In genomic region chr9:81877047-81877446, GRCh38 we compare ENCODE assay signal across 16 cellular contexts. TPM values are rescaled to one million over a fixed set of nuclear protein-coding genes. Genes with fewer than 3 reads are reported as not detected.
DNase-seq lines count a peak whose midpoint lies in the region; ATAC-seq and TF ChIP-seq lines count a peak whose summit lies in the region.
"Had no signal": no experiment of that assay in that cellular context is flagged by ENCODE, and none has a peak within 500 bp of the region (broad histone marks: within the 10 kb centered on the region; RNA-seq: fewer than 3 reads in every experiment).

No MANE protein-coding gene starts in this region.

- peaks cover 43% of the 10 kb centered on the region for H3K4me1 ChIP-seq in SJSA1 (replicated peaks)
- H3K4me1 ChIP-seq in mucosa of rectum (ENCODE audit: control insufficient read depth in 2 of 2, insufficient read depth in 2 of 2, low read length in 2 of 2), result peaks cover 19 to 38% of the 10 kb centered on the region in 2 donors
- no peaks in the 10 kb centered on the region for H3K4me1 ChIP-seq in CD8-positive, alpha-beta T cell (ENCODE audit: insufficient read depth, low read length)
- H3K4me1 ChIP-seq: BE2C, Caco-2, HAP-1 had no signal

- H3K36me3 ChIP-seq in SJSA1 (no peaks in the 10 kb centered on the region), mucosa of rectum (ENCODE audit: control insufficient read depth in 2 of 2, insufficient read depth in 2 of 2, low read length in 2 of 2) (no peaks in the 10 kb centered on the region)
- H3K36me3 ChIP-seq in CD8-positive, alpha-beta T cell (ENCODE audit: insufficient read depth, low read length), result no peaks in the 10 kb centered on the region
- H3K36me3 ChIP-seq: BE2C, HAP-1 had no signal

- no peak for DNase-seq in SJSA1 (ENCODE audit: low read depth in 1 of 2, low spot score in 2 of 2)
- no peak for DNase-seq in CD8-positive, alpha-beta T cell
- no peak for DNase-seq in Ammon's horn (ENCODE audit: low spot score)
- DNase-seq: BE2C; C1 segment of cervical spinal cord; Caco-2; CD4-positive, CD25-positive, alpha-beta regulatory T cell had no signal

- H3K27ac Mint-ChIP-seq in CD8-positive, alpha-beta T cell, result no peak overlapping the region
- H3K27ac Mint-ChIP-seq: CD4-positive, CD25-positive, alpha-beta regulatory T cell had no signal

- intact Hi-C loops in CD8-positive, alpha-beta T cell (cut with DNase I, micrococcal nuclease), result no loop called here

- no peaks in the 10 kb centered on the region for H3K9me3 Mint-ChIP-seq in CD8-positive, alpha-beta T cell

- H3K4me1 Mint-ChIP-seq in CD8-positive, alpha-beta T cell (ENCODE audit: low read depth), result no peaks in the 10 kb centered on the region
- H3K4me1 Mint-ChIP-seq: CD4-positive, CD25-positive, alpha-beta regulatory T cell had no signal

- CTCF ChIA-PET in CD8-positive, alpha-beta T cell (lab: Charles Lee), result no interaction called here

- H3K27ac ChIP-seq in SJSA1, result peak overlapping the region; percentile 58
- H3K27ac ChIP-seq in mucosa of rectum (ENCODE audit: low read depth in 2 of 2, low read length in 2 of 2), result peak overlapping the region; percentile 62 to 70
- H3K27ac ChIP-seq in CD8-positive, alpha-beta T cell (ENCODE audit: low read depth, low read length), result no peak overlapping the region
- H3K27ac ChIP-seq: HL-60 had no signal

- no peak overlapping the region for H3K9ac ChIP-seq in mucosa of rectum (ENCODE audit: low read depth in 1 of 2, low read length in 2 of 2)

- no peaks in the 10 kb centered on the region for H3K27me3 ChIP-seq in SJSA1 (replicated peaks)
- H3K27me3 ChIP-seq in mucosa of rectum (ENCODE audit: control insufficient read depth in 2 of 2, insufficient read depth in 2 of 2, low read length in 2 of 2), result no peaks in the 10 kb centered on the region
- H3K27me3 ChIP-seq in CD8-positive, alpha-beta T cell (ENCODE audit: insufficient read depth, low read length), result no peaks in the 10 kb centered on the region
- H3K27me3 ChIP-seq: BE2C had no signal

- peak; percentile 62 for ATAC-seq in esophagus mucosa
- ATAC-seq in CD8-positive, alpha-beta T cell, result no peak
- no peak for ATAC-seq in GM18505 (IDR thresholded peaks at IDR 0.05; ENCODE audit: unreplicated experiment)
- ATAC-seq: K562 had no signal

- H3K4me3 Mint-ChIP-seq in CD8-positive, alpha-beta T cell, result no peak overlapping the region
- H3K4me3 Mint-ChIP-seq: CD4-positive, CD25-positive, alpha-beta regulatory T cell had no signal

- H3K36me3 Mint-ChIP-seq in CD8-positive, alpha-beta T cell, result no peaks in the 10 kb centered on the region
- H3K36me3 Mint-ChIP-seq: CD4-positive, CD25-positive, alpha-beta regulatory T cell had no signal

- POLR2A ChIA-PET in CD8-positive, alpha-beta T cell (lab: Charles Lee), result no interaction called here

- no peak for TF ChIP-seq CTCF in CD8-positive, alpha-beta T cell (IDR thresholded peaks at IDR 0.05)

- no peaks in the 10 kb centered on the region for H3K9me3 ChIP-seq in SJSA1 (replicated peaks)
- H3K9me3 ChIP-seq in mucosa of rectum (ENCODE audit: control insufficient read depth in 2 of 2, low read length in 2 of 2), result no peaks in the 10 kb centered on the region
- no peaks in the 10 kb centered on the region for H3K9me3 ChIP-seq in CD8-positive, alpha-beta T cell (ENCODE audit: low read length)
- H3K9me3 ChIP-seq: BE2C, Caco-2, HAP-1 had no signal

- TF ChIP-seq POLR2A in GM18505 (IDR thresholded peaks at IDR 0.05; ENCODE audit: borderline replicate concordance, extremely low read depth, insufficient read depth, insufficient read length), result no peak

- no peak overlapping the region for H3K4me3 ChIP-seq in SJSA1
- H3K4me3 ChIP-seq in mucosa of rectum (ENCODE audit: low read length in 2 of 2), result no peak overlapping the region
- no peak overlapping the region for H3K4me3 ChIP-seq in CD8-positive, alpha-beta T cell (ENCODE audit: low read depth, low read length)
- H3K4me3 ChIP-seq: HAP-1, K562 had no signal

- H3K27me3 Mint-ChIP-seq in CD8-positive, alpha-beta T cell (ENCODE audit: low read depth), result no peaks in the 10 kb centered on the region
- H3K27me3 Mint-ChIP-seq: CD4-positive, CD25-positive, alpha-beta regulatory T cell had no signal

RNA-seq across cellular contexts. Expression of gene SPATA31D4, which starts 51.2 kb away (rescaled TPM):
- not detected in 2 replicates for total RNA-seq in SJSA1 (2014; rRNA removed; shearing (Covaris generic))
- total RNA-seq in esophagus mucosa, result not detected
- not detected for total RNA-seq in CD8-positive, alpha-beta T cell
- total RNA-seq: A172; Caco-2; CD4-positive, CD25-positive, alpha-beta regulatory T cell; H4; HT1080; K562 had no signal
